Comparison of ENCODE assay signal across 9 cellular contexts in the genomic region with DNA sequence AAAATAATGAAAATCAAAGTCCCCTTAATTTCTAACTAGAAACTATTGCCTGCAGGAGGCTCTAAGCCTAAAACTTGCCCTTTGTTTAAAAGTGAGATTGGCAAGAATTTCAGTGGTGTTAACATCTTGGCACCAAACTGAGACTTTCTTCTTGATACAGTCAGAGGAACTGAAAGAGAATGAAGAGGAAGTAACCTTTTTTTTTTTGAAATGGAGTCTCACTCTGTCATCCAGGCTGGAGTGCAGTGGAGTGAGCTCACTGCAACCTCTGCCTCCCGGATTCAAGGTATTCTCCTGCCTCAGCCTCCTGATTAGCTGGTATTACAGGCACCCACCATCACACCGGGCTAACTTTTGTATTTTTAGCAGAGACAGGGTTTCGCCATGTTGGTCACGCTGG. TPM values are rescaled to one million over a fixed set of nuclear protein-coding genes. Genes with fewer than 3 reads are reported as not detected.
DNase-seq lines count a peak whose midpoint lies in the region; ATAC-seq and TF ChIP-seq lines count a peak whose summit lies in the region.
"Had no signal": no experiment of that assay in that cellular context is flagged by ENCODE, and none has a peak within 500 bp of the region (broad histone marks: within the 10 kb centered on the region; RNA-seq: fewer than 3 reads in every experiment).

No MANE protein-coding gene starts in this region.

- H2AFZ ChIP-seq in SK-N-SH (ENCODE audit: low read depth): no peak overlapping the region

- H3K27me3 ChIP-seq in HUES6 (ENCODE audit: control insufficient read depth, insufficient read depth, low read length): no peaks in the 10 kb centered on the region
- H3K27me3 ChIP-seq in esophagus (ENCODE audit: control insufficient read depth in 1 of 2, insufficient read depth in 2 of 2, low read length in 2 of 2): no peaks in the 10 kb centered on the region
- no peaks in the 10 kb centered on the region for H3K27me3 ChIP-seq in SK-N-SH (ENCODE audit: insufficient read depth)

- H3K4me3 ChIP-seq in HUES6 (ENCODE audit: low read depth, low read length) (no peak overlapping the region), esophagus (ENCODE audit: low read depth in 1 of 2, low read length in 2 of 2) (peak overlapping the region in 1 of 2 donors; percentile 32), SK-N-SH (ENCODE audit: low read depth in 2 of 2, low read length in 1 of 2) (no peak overlapping the region)

- POLR2A ChIA-PET in SK-N-SH (lab: Yijun Ruan, JAX): no interaction called here

- ATAC-seq in GM21529 (IDR thresholded peaks at IDR 0.05; ENCODE audit: unreplicated experiment): peak; percentile 54

- no peaks in the 10 kb centered on the region for H3K36me3 ChIP-seq in HUES6 (ENCODE audit: control insufficient read depth, insufficient read depth, low read length)
- H3K36me3 ChIP-seq in esophagus (ENCODE audit: control insufficient read depth in 2 of 2, insufficient read depth in 2 of 2, low read length in 1 of 2): no peaks in the 10 kb centered on the region
- no peaks in the 10 kb centered on the region for H3K36me3 ChIP-seq in SK-N-SH (replicated peaks in 1 of 2; ENCODE audit: control insufficient read depth in 1 of 2, insufficient read depth in 2 of 2, low read length in 1 of 2)

- no peak for TF ChIP-seq CTCF in SK-N-SH (IDR thresholded peaks at IDR 0.05)

- no peaks in the 10 kb centered on the region for H4K20me1 ChIP-seq in SK-N-SH (ENCODE audit: insufficient read depth)

- TF ChIP-seq EP300 in SK-N-SH (IDR thresholded peaks at IDR 0.05; ENCODE audit: borderline replicate concordance in 1 of 2, low read depth in 1 of 2, low read length in 1 of 2): no peak

- H3K4me1 ChIP-seq in HUES6 (ENCODE audit: control insufficient read depth, insufficient read depth, low read length) (peaks cover 27% of the 10 kb centered on the region), esophagus (ENCODE audit: control insufficient read depth in 2 of 2, insufficient read depth in 2 of 2, low read length in 1 of 2) (no peaks in the 10 kb centered on the region), SK-N-SH (ENCODE audit: control insufficient read depth in 1 of 2, insufficient read depth in 2 of 2, low read depth in 1 of 2, low read length in 1 of 2) (peaks cover under 1 to 21% of the 10 kb centered on the region in 2 experiments)

- peaks cover 3% of the 10 kb centered on the region for H3F3A ChIP-seq in SK-N-SH (replicated peaks; ENCODE audit: insufficient read depth)

- no peak overlapping the region for H3K4me2 ChIP-seq in SK-N-SH

- 56 to 69% methylated on average over 4 of the region's 4 CpGs for WGBS in esophagus, 2 donors
- WGBS in SK-N-SH (ENCODE audit: low lambda C conversion rate): 94% methylated on average over 4 of the region's 4 CpGs

- no peaks in the 10 kb centered on the region for H3K9me2 ChIP-seq in SK-N-SH

- H3K27ac ChIP-seq in HUES6 (ENCODE audit: low read depth, low read length): no peak overlapping the region
- peak overlapping the region; percentile 56 to 78 for H3K27ac ChIP-seq in esophagus (ENCODE audit: low read depth in 2 of 2, low read length in 1 of 2)
- no peak overlapping the region for H3K27ac ChIP-seq in SK-N-SH (ENCODE audit: low read depth in 2 of 2, low read length in 1 of 2)

- no peak for TF ChIP-seq RAD21 in SK-N-SH (IDR thresholded peaks at IDR 0.05; ENCODE audit: low read length)

- peaks cover 27% of the 10 kb centered on the region for H3K79me2 ChIP-seq in SK-N-SH (ENCODE audit: insufficient read depth)

- H3K9ac ChIP-seq in HUES6 (ENCODE audit: low read length) (peak overlapping the region; percentile 11), SK-N-SH (no peak overlapping the region)

- CTCF ChIA-PET in SK-N-SH (lab: Yijun Ruan, JAX): interaction anchor here (7.7 to 11.1 kb wide), 2 partner anchors 147 to 442 kb away, joined by 133 to 328 read pairs; a partner anchor contains a TSS

- DNase-seq in Caki2 (ENCODE audit: low read depth) (peak; percentile 63), DMS 273 treated with DMSO at 0.1 percent for 48 hours (lab: John Stamatoyannopoulos, UW) (no peak), H4 (ENCODE audit: low spot score) (no peak), NCI-H1694 (lab: John Stamatoyannopoulos, UW) (no peak), SK-N-SH (no peak)
- DNase-seq: GDM1 had no signal

- H3K9me3 ChIP-seq in HUES6 (ENCODE audit: control insufficient read depth, insufficient read depth, low read depth, low read length) (no peaks in the 10 kb centered on the region), esophagus (ENCODE audit: control insufficient read depth in 2 of 2, insufficient read depth in 1 of 2, low read depth in 1 of 2, low read length in 1 of 2) (no peaks in the 10 kb centered on the region), SK-N-SH (no peaks in the 10 kb centered on the region)

- in situ Hi-C loops in Caki2 (cut with HindIII; ENCODE audit: low pct_unique_long_range_greater_than_20kb, low sequenced_read_pairs): no loop called here

TF ChIP-seq in SK-N-SH, 30 proteins besides CTCF, POLR2A, EP300 and RAD21:
- no peak for TF ChIP-seq GATA2 (CRISPR knock-in tag; IDR thresholded peaks at IDR 0.05)
- TF ChIP-seq SIN3A (IDR thresholded peaks at IDR 0.05; ENCODE audit: borderline replicate concordance, low read depth, low read length): no peak
- no peak for TF ChIP-seq FOXJ3 (CRISPR knock-in tag; IDR thresholded peaks at IDR 0.05)
- no peak for TF ChIP-seq NFIC (IDR thresholded peaks at IDR 0.05; ENCODE audit: borderline replicate concordance)
- no peak for TF ChIP-seq ELF1 (IDR thresholded peaks at IDR 0.05)
- no peak for TF ChIP-seq EZH2phosphoT487 (IDR thresholded peaks at IDR 0.05; ENCODE audit: borderline replicate concordance, low read depth)
- no peak for TF ChIP-seq RXRA (IDR thresholded peaks at IDR 0.05; ENCODE audit: borderline replicate concordance, low read depth)
- no peak for TF ChIP-seq RFX5 (IDR thresholded peaks at IDR 0.05; ENCODE audit: low read length)
- TF ChIP-seq, protein P1, sequence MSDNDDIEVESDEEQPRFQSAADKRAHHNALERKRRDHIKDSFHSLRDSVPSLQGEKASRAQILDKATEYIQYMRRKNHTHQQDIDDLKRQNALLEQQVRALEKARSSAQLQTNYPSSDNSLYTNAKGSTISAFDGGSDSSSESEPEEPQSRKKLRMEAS (IDR thresholded peaks at IDR 0.05; ENCODE audit: low read depth): no peak
- TF ChIP-seq, protein P2, sequence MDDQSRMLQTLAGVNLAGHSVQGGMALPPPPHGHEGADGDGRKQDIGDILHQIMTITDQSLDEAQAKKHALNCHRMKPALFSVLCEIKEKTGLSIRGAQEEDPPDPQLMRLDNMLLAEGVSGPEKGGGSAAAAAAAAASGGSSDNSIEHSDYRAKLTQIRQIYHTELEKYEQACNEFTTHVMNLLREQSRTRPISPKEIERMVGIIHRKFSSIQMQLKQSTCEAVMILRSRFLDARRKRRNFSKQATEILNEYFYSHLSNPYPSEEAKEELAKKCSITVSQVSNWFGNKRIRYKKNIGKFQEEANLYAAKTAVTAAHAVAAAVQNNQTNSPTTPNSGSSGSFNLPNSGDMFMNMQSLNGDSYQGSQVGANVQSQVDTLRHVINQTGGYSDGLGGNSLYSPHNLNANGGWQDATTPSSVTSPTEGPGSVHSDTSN (IDR thresholded peaks at IDR 0.05): no peak
- TF ChIP-seq CHD2 (IDR thresholded peaks at IDR 0.05; ENCODE audit: low read length, partially characterized antibody): no peak
- TF ChIP-seq SMC3 (IDR thresholded peaks at IDR 0.05; ENCODE audit: low read depth, low read length): no peak
- no peak for TF ChIP-seq FOSL2 (IDR thresholded peaks at IDR 0.05; ENCODE audit: borderline replicate concordance, low read depth)
- TF ChIP-seq JUND (IDR thresholded peaks at IDR 0.05): no peak
- TF ChIP-seq FOXM1 (IDR thresholded peaks at IDR 0.05; ENCODE audit: low read depth): no peak
- no peak for TF ChIP-seq TCF12 (IDR thresholded peaks at IDR 0.05)

RNA-seq across cellular contexts. Expression of a gene that starts 3.6 kb away (rescaled TPM):
- 2.6 and 4.4 TPM in 2 replicates for total RNA-seq in Caki2 (2014; rRNA removed; shearing (Covaris generic); ENCODE audit: low replicate concordance)
- 1 to 10 TPM; 5.8 to 6.0 TPM for polyA plus RNA-seq in esophagus
- total RNA-seq in H4 (2014; rRNA removed; shearing (Covaris generic)): 5.3 and 14.5 TPM in 2 replicates
- polyA plus RNA-seq in SK-N-SH (2012; rRNA removed): 3.4 and 4.0 TPM in 2 replicates
- polyA plus RNA-seq in SK-N-SH (2012; cell fraction: cytosol; rRNA removed): 2.8 and 3.0 TPM in 2 replicates
- 6.0 and 13.1 TPM in 2 replicates for polyA plus RNA-seq in SK-N-SH (2012; cell fraction: nucleus; rRNA removed)

RNA-seq across cellular contexts. Expression of a gene that starts 5.4 kb away (rescaled TPM):
- 2.9 and 4.6 TPM in 2 replicates for total RNA-seq in Caki2 (2014; rRNA removed; shearing (Covaris generic); ENCODE audit: low replicate concordance)
- polyA plus RNA-seq in esophagus: 1 to 10 TPM; 2.3 to 5.9 TPM
- 4.2 and 9.3 TPM in 2 replicates for total RNA-seq in H4 (2014; rRNA removed; shearing (Covaris generic))
- polyA plus RNA-seq in SK-N-SH (2012; rRNA removed): 3.4 and 3.8 TPM in 2 replicates
- polyA plus RNA-seq in SK-N-SH (2012; cell fraction: cytosol; rRNA removed): 4.0 and 4.9 TPM in 2 replicates
- 3.3 and 4.8 TPM in 2 replicates for polyA plus RNA-seq in SK-N-SH (2012; cell fraction: nucleus; rRNA removed)

Comparison
In these comparisons a context has a peak if more than half of its experiments do, and no peak if none do; other contexts are left out.
1. H3K27ac ChIP-seq: peak in esophagus (2 of 2); none in HUES6 (single experiment) and SK-N-SH (0 of 2).